20 cellular contexts compared by ENCODE assay signal in genomic region chr15:68644996-68645395, GRCh38.
"Had no signal": no experiment of that assay in that cellular context is flagged by ENCODE, and none has a peak within 500 bp of the region (broad histone marks: within the 10 kb centered on the region; RNA-seq: fewer than 3 reads in every experiment).

No MANE protein-coding gene starts in this region.

- H3K4me1 Mint-ChIP-seq: activated CD4-positive, alpha-beta T cell treated with anti-CD3 and anti-CD28 coated beads, Interleukin-2, amount 10 ng/mL, durations not matched to agents 7 days and 5 days; natural killer cell had no signal

- H3K4me3 ChIP-seq: body of pancreas, esophagus muscularis mucosa, right atrium auricular region, SJCRH30, skin epidermis, stomach, thoracic aorta had no signal

- H3K9me3 Mint-ChIP-seq: activated CD4-positive, alpha-beta T cell treated with anti-CD3 and anti-CD28 coated beads, Interleukin-2, amount 10 ng/mL, durations not matched to agents 7 days and 5 days; activated naive CD4-positive, alpha-beta T cell treated with anti-CD3 and anti-CD28 coated beads, Interleukin-2, amount 50 U/mL, for 72 hours; activated T-cell treated with anti-CD3 and anti-CD28 coated beads, Interleukin-2, amount 50 U/mL, for 4 hours; natural killer cell; T-helper 1 cell treated with Interleukin-12 subunit alpha and Interleukin-12 subunit beta and Interleukin-4 antibody, amounts not matched to agents 30 μg/mL and 1 μg/mL, for 36 hours had no signal

- H3K27me3 Mint-ChIP-seq: activated CD4-positive, alpha-beta T cell treated with anti-CD3 and anti-CD28 coated beads, Interleukin-2, amount 10 ng/mL, durations not matched to agents 7 days and 5 days had no signal

- H3K27ac Mint-ChIP-seq: activated CD4-positive, alpha-beta T cell treated with anti-CD3 and anti-CD28 coated beads, Interleukin-2, amount 10 ng/mL, durations not matched to agents 7 days and 5 days; activated CD8-positive, alpha-beta T cell treated with anti-CD3 and anti-CD28 coated beads, Interleukin-2, amount 10 ng/mL, durations not matched to agents 7 days and 5 days; activated naive CD4-positive, alpha-beta T cell treated with anti-CD3 and anti-CD28 coated beads, Interleukin-2, amount 50 U/mL, for 72 hours; natural killer cell; T-helper 1 cell treated with Interleukin-12 subunit alpha and Interleukin-12 subunit beta and Interleukin-4 antibody, amounts not matched to agents 30 μg/mL and 1 μg/mL, for 36 hours had no signal

- H3K9me3 ChIP-seq: body of pancreas, esophagus muscularis mucosa, right atrium auricular region, SJCRH30, stomach, thoracic aorta had no signal

- H3K27me3 ChIP-seq: body of pancreas, right atrium auricular region, stomach had no signal

- H3K36me3 Mint-ChIP-seq: activated naive CD4-positive, alpha-beta T cell treated with anti-CD3 and anti-CD28 coated beads, Interleukin-2, amount 50 U/mL, for 72 hours; natural killer cell had no signal

- H3K27ac ChIP-seq: body of pancreas, esophagus muscularis mucosa, right atrium auricular region, SJCRH30, skin epidermis, stomach, thoracic aorta had no signal

- DNase-seq: activated CD4-positive, alpha-beta T cell treated with anti-CD3 and anti-CD28 coated beads, Interleukin-2, amount 10 ng/mL, durations not matched to agents 7 days and 5 days; activated CD8-positive, alpha-beta memory T cell treated with anti-CD3 and anti-CD28 coated beads, Interleukin-2, amount 50 U/mL, for 4 hours; activated CD8-positive, alpha-beta T cell treated with anti-CD3 and anti-CD28 coated beads, Interleukin-2, amount 10 ng/mL, durations not matched to agents 7 days and 5 days; activated T-cell treated with anti-CD3 and anti-CD28 coated beads, Interleukin-2, amount 50 U/mL, for 4 hours; amniotic stem cell; body of pancreas; central memory CD4-positive, alpha-beta T cell; cortex of kidney; effector CD4-positive, alpha-beta T cell; natural killer cell; SJCRH30; stimulated activated CD4-positive, alpha-beta T cell treated with anti-CD3 and anti-CD28 coated beads, Interleukin-15, amount 100 ng/mL, for 24 hours; stimulated activated CD4-positive, alpha-beta T cell treated with anti-CD3 and anti-CD28 coated beads, Interleukin-4, amount 100 ng/mL, for 1 hour; stomach had no signal

- ATAC-seq: activated CD8-positive, alpha-beta T cell treated with anti-CD3 and anti-CD28 coated beads, Interleukin-2, amount 10 ng/mL, durations not matched to agents 7 days and 5 days; activated naive CD4-positive, alpha-beta T cell treated with anti-CD3 and anti-CD28 coated beads, Interleukin-2, amount 50 U/mL, for 72 hours; activated T-cell treated with anti-CD3 and anti-CD28 coated beads, Interleukin-2, amount 50 U/mL, for 4 hours; body of pancreas; natural killer cell had no signal

- H3K4me1 ChIP-seq: body of pancreas, SJCRH30, stomach had no signal

- H3K36me3 ChIP-seq: esophagus muscularis mucosa, right atrium auricular region, SJCRH30, stomach, thoracic aorta had no signal

- H3K4me3 Mint-ChIP-seq: activated CD4-positive, alpha-beta T cell treated with anti-CD3 and anti-CD28 coated beads, Interleukin-2, amount 10 ng/mL, durations not matched to agents 7 days and 5 days; activated CD8-positive, alpha-beta T cell treated with anti-CD3 and anti-CD28 coated beads, Interleukin-2, amount 10 ng/mL, durations not matched to agents 7 days and 5 days; activated T-cell treated with anti-CD3 and anti-CD28 coated beads, Interleukin-2, amount 50 U/mL, for 4 hours; natural killer cell; T-helper 1 cell treated with Interleukin-12 subunit alpha and Interleukin-12 subunit beta and Interleukin-4 antibody, amounts not matched to agents 30 μg/mL and 1 μg/mL, for 36 hours had no signal
